6 cellular contexts compared by ENCODE assay signal in the genomic region with DNA sequence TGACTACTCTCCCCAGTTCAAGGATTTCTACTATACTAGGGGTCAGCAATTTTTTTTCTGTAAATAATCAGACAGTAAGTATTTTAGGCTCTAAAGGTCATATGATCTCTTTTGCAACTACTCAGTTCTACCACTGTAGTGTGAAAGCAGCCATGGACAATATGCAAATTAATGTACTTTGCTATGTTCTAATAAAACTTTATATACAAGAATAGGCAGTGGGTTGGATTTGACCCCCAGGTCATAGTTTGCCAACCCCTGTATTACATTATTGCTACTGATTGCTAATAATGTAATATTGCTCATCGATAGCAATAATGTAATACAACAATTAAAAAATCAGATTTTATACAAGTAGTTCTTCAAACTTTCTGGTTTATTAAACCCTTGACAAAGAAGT. TPM values are rescaled to one million over a fixed set of nuclear protein-coding genes. Genes with fewer than 3 reads are reported as not detected.
"Had no signal": no experiment of that assay in that cellular context is flagged by ENCODE, and none has a peak within 500 bp of the region (broad histone marks: within the 10 kb centered on the region; RNA-seq: fewer than 3 reads in every experiment).

No MANE protein-coding gene starts in this region.

- FAIRE-seq: G401.6, GM12891, GM12892 had no signal

- DNase-seq: GDM1, GF-D8 had no signal

RNA-seq across cellular contexts. Expression of a gene that starts 59.2 kb away (rescaled TPM):
- total RNA-seq: G401 had no signal
